1 cellular context compared by ENCODE assay signal in the genomic region with DNA sequence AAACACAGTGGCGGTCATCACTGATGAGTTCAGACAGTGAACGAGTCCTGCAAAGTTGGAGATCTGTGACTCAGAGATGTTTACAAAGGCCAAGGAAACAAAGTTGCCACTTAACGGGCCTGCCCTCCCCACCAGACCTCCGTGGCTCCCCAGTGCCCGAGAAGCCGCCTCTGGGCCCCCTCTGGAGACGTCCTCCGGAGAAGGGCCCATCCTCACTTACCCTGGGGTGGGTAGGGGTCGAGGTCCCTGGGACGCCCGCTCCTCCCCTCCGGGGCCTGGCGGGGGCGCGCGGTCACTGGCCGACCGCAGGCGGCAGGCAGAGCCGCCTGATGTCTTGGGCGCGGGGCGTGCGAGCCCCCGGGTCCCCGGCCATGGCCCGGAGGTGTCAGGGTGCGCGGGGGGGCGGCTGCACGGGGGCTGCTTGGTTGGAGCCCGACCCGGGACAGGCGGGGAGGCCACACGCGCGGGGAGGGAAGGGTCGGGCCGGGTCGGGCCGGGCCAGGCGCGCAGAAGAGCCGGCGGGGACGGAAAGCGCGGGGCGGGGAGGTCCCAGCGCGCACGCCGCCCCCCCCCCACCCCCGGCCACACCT.
TF ChIP-seq lines count a peak whose summit lies in the region.

No MANE protein-coding gene starts in this region.

TF ChIP-seq in HepG2, 621 proteins besides CTCF, POLR2A, EP300 and RAD21 (continued from another document and continues in another):
- TF ChIP-seq, protein P1, sequence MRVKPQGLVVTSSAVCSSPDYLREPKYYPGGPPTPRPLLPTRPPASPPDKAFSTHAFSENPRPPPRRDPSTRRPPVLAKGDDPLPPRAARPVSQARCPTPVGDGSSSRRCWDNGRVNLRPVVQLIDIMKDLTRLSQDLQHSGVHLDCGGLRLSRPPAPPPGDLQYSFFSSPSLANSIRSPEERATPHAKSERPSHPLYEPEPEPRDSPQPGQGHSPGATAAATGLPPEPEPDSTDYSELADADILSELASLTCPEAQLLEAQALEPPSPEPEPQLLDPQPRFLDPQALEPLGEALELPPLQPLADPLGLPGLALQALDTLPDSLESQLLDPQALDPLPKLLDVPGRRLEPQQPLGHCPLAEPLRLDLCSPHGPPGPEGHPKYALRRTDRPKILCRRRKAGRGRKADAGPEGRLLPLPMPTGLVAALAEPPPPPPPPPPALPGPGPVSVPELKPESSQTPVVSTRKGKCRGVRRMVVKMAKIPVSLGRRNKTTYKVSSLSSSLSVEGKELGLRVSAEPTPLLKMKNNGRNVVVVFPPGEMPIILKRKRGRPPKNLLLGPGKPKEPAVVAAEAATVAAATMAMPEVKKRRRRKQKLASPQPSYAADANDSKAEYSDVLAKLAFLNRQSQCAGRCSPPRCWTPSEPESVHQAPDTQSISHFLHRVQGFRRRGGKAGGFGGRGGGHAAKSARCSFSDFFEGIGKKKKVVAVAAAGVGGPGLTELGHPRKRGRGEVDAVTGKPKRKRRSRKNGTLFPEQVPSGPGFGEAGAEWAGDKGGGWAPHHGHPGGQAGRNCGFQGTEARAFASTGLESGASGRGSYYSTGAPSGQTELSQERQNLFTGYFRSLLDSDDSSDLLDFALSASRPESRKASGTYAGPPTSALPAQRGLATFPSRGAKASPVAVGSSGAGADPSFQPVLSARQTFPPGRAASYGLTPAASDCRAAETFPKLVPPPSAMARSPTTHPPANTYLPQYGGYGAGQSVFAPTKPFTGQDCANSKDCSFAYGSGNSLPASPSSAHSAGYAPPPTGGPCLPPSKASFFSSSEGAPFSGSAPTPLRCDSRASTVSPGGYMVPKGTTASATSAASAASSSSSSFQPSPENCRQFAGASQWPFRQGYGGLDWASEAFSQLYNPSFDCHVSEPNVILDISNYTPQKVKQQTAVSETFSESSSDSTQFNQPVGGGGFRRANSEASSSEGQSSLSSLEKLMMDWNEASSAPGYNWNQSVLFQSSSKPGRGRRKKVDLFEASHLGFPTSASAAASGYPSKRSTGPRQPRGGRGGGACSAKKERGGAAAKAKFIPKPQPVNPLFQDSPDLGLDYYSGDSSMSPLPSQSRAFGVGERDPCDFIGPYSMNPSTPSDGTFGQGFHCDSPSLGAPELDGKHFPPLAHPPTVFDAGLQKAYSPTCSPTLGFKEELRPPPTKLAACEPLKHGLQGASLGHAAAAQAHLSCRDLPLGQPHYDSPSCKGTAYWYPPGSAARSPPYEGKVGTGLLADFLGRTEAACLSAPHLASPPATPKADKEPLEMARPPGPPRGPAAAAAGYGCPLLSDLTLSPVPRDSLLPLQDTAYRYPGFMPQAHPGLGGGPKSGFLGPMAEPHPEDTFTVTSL (CRISPR knock-in tag; IDR thresholded peaks at IDR 0.05; ENCODE audit: borderline replicate concordance), result no peak
- TF ChIP-seq ZNF484 (CRISPR knock-in tag; IDR thresholded peaks at IDR 0.05; ENCODE audit: borderline replicate concordance, low read depth), result no peak
- TF ChIP-seq ZMYM4 (CRISPR knock-in tag; IDR thresholded peaks at IDR 0.05), result peak; percentile 22; the same call in 1 of the 2 replicates
- TF ChIP-seq, protein P2, sequence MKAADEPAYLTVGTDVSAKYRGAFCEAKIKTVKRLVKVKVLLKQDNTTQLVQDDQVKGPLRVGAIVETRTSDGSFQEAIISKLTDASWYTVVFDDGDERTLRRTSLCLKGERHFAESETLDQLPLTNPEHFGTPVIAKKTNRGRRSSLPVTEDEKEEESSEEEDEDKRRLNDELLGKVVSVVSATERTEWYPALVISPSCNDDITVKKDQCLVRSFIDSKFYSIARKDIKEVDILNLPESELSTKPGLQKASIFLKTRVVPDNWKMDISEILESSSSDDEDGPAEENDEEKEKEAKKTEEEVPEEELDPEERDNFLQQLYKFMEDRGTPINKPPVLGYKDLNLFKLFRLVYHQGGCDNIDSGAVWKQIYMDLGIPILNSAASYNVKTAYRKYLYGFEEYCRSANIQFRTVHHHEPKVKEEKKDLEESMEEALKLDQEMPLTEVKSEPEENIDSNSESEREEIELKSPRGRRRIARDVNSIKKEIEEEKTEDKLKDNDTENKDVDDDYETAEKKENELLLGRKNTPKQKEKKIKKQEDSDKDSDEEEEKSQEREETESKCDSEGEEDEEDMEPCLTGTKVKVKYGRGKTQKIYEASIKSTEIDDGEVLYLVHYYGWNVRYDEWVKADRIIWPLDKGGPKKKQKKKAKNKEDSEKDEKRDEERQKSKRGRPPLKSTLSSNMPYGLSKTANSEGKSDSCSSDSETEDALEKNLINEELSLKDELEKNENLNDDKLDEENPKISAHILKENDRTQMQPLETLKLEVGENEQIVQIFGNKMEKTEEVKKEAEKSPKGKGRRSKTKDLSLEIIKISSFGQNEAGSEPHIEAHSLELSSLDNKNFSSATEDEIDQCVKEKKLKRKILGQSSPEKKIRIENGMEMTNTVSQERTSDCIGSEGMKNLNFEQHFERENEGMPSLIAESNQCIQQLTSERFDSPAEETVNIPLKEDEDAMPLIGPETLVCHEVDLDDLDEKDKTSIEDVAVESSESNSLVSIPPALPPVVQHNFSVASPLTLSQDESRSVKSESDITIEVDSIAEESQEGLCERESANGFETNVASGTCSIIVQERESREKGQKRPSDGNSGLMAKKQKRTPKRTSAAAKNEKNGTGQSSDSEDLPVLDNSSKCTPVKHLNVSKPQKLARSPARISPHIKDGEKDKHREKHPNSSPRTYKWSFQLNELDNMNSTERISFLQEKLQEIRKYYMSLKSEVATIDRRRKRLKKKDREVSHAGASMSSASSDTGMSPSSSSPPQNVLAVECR (CRISPR knock-in tag; IDR thresholded peaks at IDR 0.05; ENCODE audit: borderline replicate concordance), result peak; percentile 46; the same call in 1 of the 2 replicates
- TF ChIP-seq ZNF883 (CRISPR knock-in tag; IDR thresholded peaks at IDR 0.05; ENCODE audit: not compliant biosample characterization), result peak; percentile 29
- TF ChIP-seq, protein P3, sequence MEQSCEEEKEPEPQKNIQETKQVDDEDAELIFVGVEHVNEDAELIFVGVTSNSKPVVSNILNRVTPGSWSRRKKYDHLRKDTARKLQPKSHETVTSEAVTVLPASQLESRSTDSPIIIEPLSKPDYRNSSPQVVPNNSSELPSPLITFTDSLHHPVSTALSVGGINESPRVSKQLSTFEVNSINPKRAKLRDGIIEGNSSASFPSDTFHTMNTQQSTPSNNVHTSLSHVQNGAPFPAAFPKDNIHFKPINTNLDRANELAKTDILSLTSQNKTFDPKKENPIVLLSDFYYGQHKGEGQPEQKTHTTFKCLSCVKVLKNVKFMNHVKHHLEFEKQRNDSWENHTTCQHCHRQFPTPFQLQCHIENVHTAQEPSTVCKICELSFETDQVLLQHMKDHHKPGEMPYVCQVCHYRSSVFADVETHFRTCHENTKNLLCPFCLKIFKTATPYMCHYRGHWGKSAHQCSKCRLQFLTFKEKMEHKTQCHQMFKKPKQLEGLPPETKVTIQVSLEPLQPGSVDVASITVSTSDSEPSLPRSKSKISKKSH (CRISPR knock-in tag; IDR thresholded peaks at IDR 0.05; ENCODE audit: borderline replicate concordance), result no peak
- TF ChIP-seq, protein P4, sequence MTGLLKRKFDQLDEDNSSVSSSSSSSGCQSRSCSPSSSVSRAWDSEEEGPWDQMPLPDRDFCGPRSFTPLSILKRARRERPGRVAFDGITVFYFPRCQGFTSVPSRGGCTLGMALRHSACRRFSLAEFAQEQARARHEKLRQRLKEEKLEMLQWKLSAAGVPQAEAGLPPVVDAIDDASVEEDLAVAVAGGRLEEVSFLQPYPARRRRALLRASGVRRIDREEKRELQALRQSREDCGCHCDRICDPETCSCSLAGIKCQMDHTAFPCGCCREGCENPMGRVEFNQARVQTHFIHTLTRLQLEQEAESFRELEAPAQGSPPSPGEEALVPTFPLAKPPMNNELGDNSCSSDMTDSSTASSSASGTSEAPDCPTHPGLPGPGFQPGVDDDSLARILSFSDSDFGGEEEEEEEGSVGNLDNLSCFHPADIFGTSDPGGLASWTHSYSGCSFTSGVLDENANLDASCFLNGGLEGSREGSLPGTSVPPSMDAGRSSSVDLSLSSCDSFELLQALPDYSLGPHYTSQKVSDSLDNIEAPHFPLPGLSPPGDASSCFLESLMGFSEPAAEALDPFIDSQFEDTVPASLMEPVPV (CRISPR knock-in tag; IDR thresholded peaks at IDR 0.05), result 0 out of 2 replicates have a peak, but pooled peaks have one; percentile 37
- TF ChIP-seq, protein P5, sequence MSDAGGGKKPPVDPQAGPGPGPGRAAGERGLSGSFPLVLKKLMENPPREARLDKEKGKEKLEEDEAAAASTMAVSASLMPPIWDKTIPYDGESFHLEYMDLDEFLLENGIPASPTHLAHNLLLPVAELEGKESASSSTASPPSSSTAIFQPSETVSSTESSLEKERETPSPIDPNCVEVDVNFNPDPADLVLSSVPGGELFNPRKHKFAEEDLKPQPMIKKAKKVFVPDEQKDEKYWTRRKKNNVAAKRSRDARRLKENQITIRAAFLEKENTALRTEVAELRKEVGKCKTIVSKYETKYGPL (CRISPR knock-in tag; IDR thresholded peaks at IDR 0.05), result 0 out of 2 replicates have a peak, but pooled peaks have one; percentile 27
- TF ChIP-seq SOX13 (IDR thresholded peaks at IDR 0.05), result no peak
- TF ChIP-seq SOX13 (CRISPR knock-in tag; conservative IDR thresholded peaks at IDR 0.05 in 1 of 2, IDR thresholded peaks at IDR 0.05 in 1 of 2), result 0 out of 4 replicates have a peak, but pooled peaks of 1 of the 2 experiments have one; percentile 3
- TF ChIP-seq ZNF644 (CRISPR knock-in tag; IDR thresholded peaks at IDR 0.05; ENCODE audit: low read depth), result no peak
- 0 out of 2 replicates have a peak, but pooled peaks have one; percentile 29 for TF ChIP-seq ZNF891 (CRISPR knock-in tag; IDR thresholded peaks at IDR 0.05)
- TF ChIP-seq EHMT2 (IDR thresholded peaks at IDR 0.05; ENCODE audit: borderline replicate concordance, low read depth, low read length), result no peak
- TF ChIP-seq ERF (CRISPR knock-in tag; IDR thresholded peaks at IDR 0.05), result 0 out of 2 replicates have a peak, but pooled peaks have one; percentile 30
- TF ChIP-seq FOXO1 (CRISPR knock-in tag; IDR thresholded peaks at IDR 0.05), result peak; percentile 7; the same call in 1 of the 2 replicates
- no peak for TF ChIP-seq ZBTB20 (CRISPR knock-in tag; IDR thresholded peaks at IDR 0.05; ENCODE audit: borderline replicate concordance, low read depth)
- TF ChIP-seq, protein P6, sequence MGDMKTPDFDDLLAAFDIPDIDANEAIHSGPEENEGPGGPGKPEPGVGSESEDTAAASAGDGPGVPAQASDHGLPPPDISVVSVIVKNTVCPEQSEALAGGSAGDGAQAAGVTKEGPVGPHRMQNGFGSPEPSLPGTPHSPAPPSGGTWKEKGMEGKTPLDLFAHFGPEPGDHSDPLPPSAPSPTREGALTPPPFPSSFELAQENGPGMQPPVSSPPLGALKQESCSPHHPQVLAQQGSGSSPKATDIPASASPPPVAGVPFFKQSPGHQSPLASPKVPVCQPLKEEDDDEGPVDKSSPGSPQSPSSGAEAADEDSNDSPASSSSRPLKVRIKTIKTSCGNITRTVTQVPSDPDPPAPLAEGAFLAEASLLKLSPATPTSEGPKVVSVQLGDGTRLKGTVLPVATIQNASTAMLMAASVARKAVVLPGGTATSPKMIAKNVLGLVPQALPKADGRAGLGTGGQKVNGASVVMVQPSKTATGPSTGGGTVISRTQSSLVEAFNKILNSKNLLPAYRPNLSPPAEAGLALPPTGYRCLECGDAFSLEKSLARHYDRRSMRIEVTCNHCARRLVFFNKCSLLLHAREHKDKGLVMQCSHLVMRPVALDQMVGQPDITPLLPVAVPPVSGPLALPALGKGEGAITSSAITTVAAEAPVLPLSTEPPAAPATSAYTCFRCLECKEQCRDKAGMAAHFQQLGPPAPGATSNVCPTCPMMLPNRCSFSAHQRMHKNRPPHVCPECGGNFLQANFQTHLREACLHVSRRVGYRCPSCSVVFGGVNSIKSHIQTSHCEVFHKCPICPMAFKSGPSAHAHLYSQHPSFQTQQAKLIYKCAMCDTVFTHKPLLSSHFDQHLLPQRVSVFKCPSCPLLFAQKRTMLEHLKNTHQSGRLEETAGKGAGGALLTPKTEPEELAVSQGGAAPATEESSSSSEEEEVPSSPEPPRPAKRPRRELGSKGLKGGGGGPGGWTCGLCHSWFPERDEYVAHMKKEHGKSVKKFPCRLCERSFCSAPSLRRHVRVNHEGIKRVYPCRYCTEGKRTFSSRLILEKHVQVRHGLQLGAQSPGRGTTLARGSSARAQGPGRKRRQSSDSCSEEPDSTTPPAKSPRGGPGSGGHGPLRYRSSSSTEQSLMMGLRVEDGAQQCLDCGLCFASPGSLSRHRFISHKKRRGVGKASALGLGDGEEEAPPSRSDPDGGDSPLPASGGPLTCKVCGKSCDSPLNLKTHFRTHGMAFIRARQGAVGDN (CRISPR knock-in tag; IDR thresholded peaks at IDR 0.05), result peak; percentile 71
- TF ChIP-seq, protein P7, sequence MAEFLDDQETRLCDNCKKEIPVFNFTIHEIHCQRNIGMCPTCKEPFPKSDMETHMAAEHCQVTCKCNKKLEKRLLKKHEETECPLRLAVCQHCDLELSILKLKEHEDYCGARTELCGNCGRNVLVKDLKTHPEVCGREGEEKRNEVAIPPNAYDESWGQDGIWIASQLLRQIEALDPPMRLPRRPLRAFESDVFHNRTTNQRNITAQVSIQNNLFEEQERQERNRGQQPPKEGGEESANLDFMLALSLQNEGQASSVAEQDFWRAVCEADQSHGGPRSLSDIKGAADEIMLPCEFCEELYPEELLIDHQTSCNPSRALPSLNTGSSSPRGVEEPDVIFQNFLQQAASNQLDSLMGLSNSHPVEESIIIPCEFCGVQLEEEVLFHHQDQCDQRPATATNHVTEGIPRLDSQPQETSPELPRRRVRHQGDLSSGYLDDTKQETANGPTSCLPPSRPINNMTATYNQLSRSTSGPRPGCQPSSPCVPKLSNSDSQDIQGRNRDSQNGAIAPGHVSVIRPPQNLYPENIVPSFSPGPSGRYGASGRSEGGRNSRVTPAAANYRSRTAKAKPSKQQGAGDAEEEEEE (CRISPR knock-in tag; IDR thresholded peaks at IDR 0.05; ENCODE audit: borderline replicate concordance), result no peak
- no peak for TF ChIP-seq ELF1 (CRISPR knock-in tag; IDR thresholded peaks at IDR 0.05)
- TF ChIP-seq MED13 (CRISPR knock-in tag; IDR thresholded peaks at IDR 0.05), result peak; percentile 56; the same call in 1 of the 2 replicates
- TF ChIP-seq HOXD1 (CRISPR knock-in tag; IDR thresholded peaks at IDR 0.05), result 0 out of 2 replicates have a peak, but pooled peaks have one; percentile 16
- TF ChIP-seq, protein P8, sequence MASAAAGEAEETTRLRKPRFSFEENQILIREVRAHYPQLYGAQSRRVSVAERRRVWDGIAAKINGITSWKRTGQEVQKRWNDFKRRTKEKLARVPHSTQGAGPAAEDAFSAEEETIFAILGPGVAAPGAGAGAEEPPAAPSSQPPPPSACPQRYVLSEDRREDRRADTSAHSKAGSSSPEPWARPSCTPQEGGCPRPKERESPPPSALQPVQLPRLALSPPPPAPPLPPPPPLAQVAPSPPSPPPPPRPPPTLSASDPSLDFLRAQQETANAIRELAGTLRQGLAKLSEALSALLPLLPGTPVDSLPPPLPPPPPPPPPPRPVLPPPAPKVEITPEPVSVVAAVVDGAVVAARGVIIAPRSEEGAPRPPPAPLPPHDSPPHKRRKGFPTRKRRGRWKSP (CRISPR knock-in tag; IDR thresholded peaks at IDR 0.05), result peak; percentile 48
- TF ChIP-seq ZBTB7A (CRISPR knock-in tag; IDR thresholded peaks at IDR 0.05), result peak; percentile 70; the same call in 1 of the 2 replicates
- TF ChIP-seq YEATS2 (CRISPR knock-in tag; IDR thresholded peaks at IDR 0.05; ENCODE audit: borderline replicate concordance), result 0 out of 2 replicates have a peak, but pooled peaks have one; percentile 32
- TF ChIP-seq KDM5B (CRISPR knock-in tag; IDR thresholded peaks at IDR 0.05; ENCODE audit: borderline replicate concordance), result peak; percentile 20; the same call in 1 of the 2 replicates
- 0 out of 2 replicates have a peak, but pooled peaks have one; percentile 68 for TF ChIP-seq ZBTB7B (CRISPR knock-in tag; IDR thresholded peaks at IDR 0.05)
- peak; percentile 30 for TF ChIP-seq ZFP36 (IDR thresholded peaks at IDR 0.05; ENCODE audit: borderline replicate concordance, low read depth, low read length, partially characterized antibody)
- peak; percentile 81 for TF ChIP-seq ZFY (CRISPR knock-in tag; IDR thresholded peaks at IDR 0.05)
- peak; percentile 65; the same call in 1 of the 2 replicates for TF ChIP-seq MTA1 (CRISPR knock-in tag; IDR thresholded peaks at IDR 0.05; ENCODE audit: borderline replicate concordance)
- 0 out of 2 replicates have a peak, but pooled peaks have one; percentile 19 for TF ChIP-seq STAG1 (CRISPR knock-in tag; IDR thresholded peaks at IDR 0.05)
- TF ChIP-seq ZNF570 (CRISPR knock-in tag; IDR thresholded peaks at IDR 0.05; ENCODE audit: borderline replicate concordance), result no peak
